ENCODE assay signal across 34 cellular contexts in the genomic region with DNA sequence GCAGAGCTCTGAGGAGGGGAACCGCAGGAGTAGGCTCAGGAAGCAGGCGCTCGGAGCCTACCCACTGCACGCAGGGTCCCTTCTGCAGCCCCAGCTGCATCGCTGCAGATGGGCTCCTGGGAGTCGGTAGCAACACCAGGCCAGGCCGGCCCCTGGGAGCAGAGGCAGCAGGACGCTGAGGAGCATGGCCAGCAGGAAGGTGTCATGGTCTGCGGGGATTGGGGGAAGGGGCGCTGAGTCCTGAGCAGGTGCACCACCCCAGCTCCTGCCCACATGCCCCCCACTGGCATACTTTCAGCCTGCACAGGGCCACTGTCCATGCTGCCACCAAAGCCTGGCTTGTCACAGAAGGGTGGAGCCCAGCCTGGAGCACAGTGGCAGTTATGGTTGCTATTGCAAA. TPM values are rescaled to one million over a fixed set of nuclear protein-coding genes. Genes with fewer than 3 reads are reported as not detected.
"Had no signal": no experiment of that assay in that cellular context is flagged by ENCODE, and none has a peak within 500 bp of the region (broad histone marks: within the 10 kb centered on the region; RNA-seq: fewer than 3 reads in every experiment).

No MANE protein-coding gene starts in this region.

- H3K27me3 ChIP-seq: right atrium auricular region, testis had no signal

- FAIRE-seq: endothelial cell of umbilical vein, islet of Langerhans, urothelium cell line had no signal

- DNase-seq: colonic mucosa; effector memory CD4-positive, alpha-beta T cell; foreskin keratinocyte; hippocampal formation; kidney glomerular epithelial cell; naive B cell; sigmoid colon; stimulated activated CD4-positive, alpha-beta T cell treated with anti-CD3 and anti-CD28 coated beads, Interleukin-2, amount 100 ng/mL, for 24 hours; stimulated activated CD4-positive, alpha-beta T cell treated with anti-CD3 and anti-CD28 coated beads, Interleukin-4, amount 100 ng/mL, for 24 hours; stimulated activated naive CD4-positive, alpha-beta T cell treated with Interleukin-2 at 50 U/mL for 16 hours; substantia nigra; testis; tibial artery; upper lobe of left lung had no signal

- H3K4me1 ChIP-seq: colonic mucosa, foreskin keratinocyte, prostate gland, testis had no signal

- H3K27ac ChIP-seq: colonic mucosa, esophagus muscularis mucosa, foreskin keratinocyte, gastroesophageal sphincter, prostate gland, right atrium auricular region, testis, tibial artery, upper lobe of left lung had no signal

- H3K36me3 ChIP-seq: colonic mucosa, prostate gland, right atrium auricular region, upper lobe of left lung had no signal

- H3K4me3 ChIP-seq: colonic mucosa, esophagus muscularis mucosa, gastroesophageal sphincter, heart left ventricle, mucosa of descending colon, prostate gland, right atrium auricular region, sigmoid colon, testis, tibial artery, upper lobe of left lung had no signal

- ATAC-seq: foreskin keratinocyte; gastroesophageal sphincter; mucosa of descending colon; natural killer cell treated with Interleukin-12 subunit alpha and Interleukin-12 subunit beta and Interleukin-15 and Interleukin-18, amount 100 ng/mL, for 72 hours; stimulated activated effector memory CD8-positive, alpha-beta T cell treated with anti-CD3 and anti-CD28 coated beads, Interleukin-12 subunit alpha, Interleukin-12 subunit beta, amount 100 ng/mL, for 72 hours had no signal

- H3K9me3 ChIP-seq: colonic mucosa, esophagus muscularis mucosa, gastroesophageal sphincter, heart left ventricle, mucosa of descending colon, prostate gland, right atrium auricular region, sigmoid colon, testis, tibial artery, upper lobe of left lung had no signal

RNA-seq across cellular contexts. Expression of a gene that starts 7.7 kb away (rescaled TPM):
- total RNA-seq: chondrocyte; colonic mucosa; endothelial cell of umbilical vein; epithelial cell of proximal tubule; esophagus muscularis mucosa; fibroblast of lung; foreskin keratinocyte; gastroesophageal sphincter; heart left ventricle; liver; lung microvascular endothelial cell; mesothelial cell of epicardium; mucosa of descending colon; natural killer cell treated with Interleukin-12 subunit alpha and Interleukin-12 subunit beta and Interleukin-15 and Interleukin-18, amount 100 ng/mL, for 72 hours; neural crest cell; osteocyte; prostate gland; right atrium auricular region; sigmoid colon; skeletal muscle tissue; upper lobe of left lung had no signal
- polyA plus RNA-seq: endothelial cell of umbilical vein, fibroblast of lung, foreskin keratinocyte, heart left ventricle, liver, sigmoid colon had no signal

RNA-seq across cellular contexts. Expression of a gene that starts 10.9 kb away (rescaled TPM):
- total RNA-seq: epithelial cell of proximal tubule; foreskin keratinocyte; natural killer cell treated with Interleukin-12 subunit alpha and Interleukin-12 subunit beta and Interleukin-15 and Interleukin-18, amount 100 ng/mL, for 72 hours had no signal
- polyA plus RNA-seq: foreskin keratinocyte had no signal

RNA-seq across cellular contexts. Expression of a gene that starts 41.5 kb away (rescaled TPM):
- total RNA-seq: chondrocyte, endothelial cell of umbilical vein, epithelial cell of proximal tubule, fibroblast of lung, foreskin keratinocyte, lung microvascular endothelial cell, neural crest cell had no signal
- polyA plus RNA-seq: endothelial cell of umbilical vein, fibroblast of lung, foreskin keratinocyte had no signal
